ENCODE assay signal across 1 cellular context in genomic region chr17:7352559-7352889, GRCh38.
TF ChIP-seq lines count a peak whose summit lies in the region.

No MANE protein-coding gene starts in this region.

TF ChIP-seq in H1, 55 proteins besides CTCF, POLR2A, EP300 and RAD21:
- TF ChIP-seq GABPA (IDR thresholded peaks at IDR 0.05; ENCODE audit: borderline replicate concordance, insufficient read depth, low read length) (no peak), BACH1 (IDR thresholded peaks at IDR 0.05; ENCODE audit: low read length) (no peak), JUN (IDR thresholded peaks at IDR 0.05; ENCODE audit: low read depth, low read length) (no peak), EZH2 (IDR thresholded peaks at IDR 0.05; ENCODE audit: low read depth, low read length, severe bottlenecking) (no peak), GTF2F1 (IDR thresholded peaks at IDR 0.05; ENCODE audit: borderline replicate concordance, low read depth, low read length) (no peak), TCF12 (IDR thresholded peaks at IDR 0.05; ENCODE audit: low read depth, low read length) (no peak)
